ENCODE assay signal across 14 cellular contexts in the genomic region with DNA sequence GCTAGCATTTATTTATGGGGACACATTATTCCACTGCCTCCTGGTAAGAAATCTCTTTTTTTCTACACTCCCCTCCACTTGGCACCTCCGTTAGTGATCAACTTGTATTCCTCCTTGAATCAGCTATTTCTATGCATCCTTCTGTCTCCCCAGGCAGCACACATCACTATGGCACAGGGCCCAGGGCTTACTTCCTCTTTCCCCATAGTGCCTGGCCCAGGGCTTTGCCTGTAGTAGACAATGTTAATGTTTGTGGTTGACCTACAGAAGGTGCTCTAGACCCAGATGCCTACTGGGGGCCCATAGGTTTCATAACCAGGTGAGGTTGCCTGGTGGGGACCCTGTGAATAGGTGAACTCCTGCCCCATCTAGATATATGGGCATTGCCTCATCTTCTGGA.
DNase-seq lines count a peak whose midpoint lies in the region; ATAC-seq lines count a peak whose summit lies in the region.
"Had no signal": no experiment of that assay in that cellular context is flagged by ENCODE, and none has a peak within 500 bp of the region (broad histone marks: within the 10 kb centered on the region; RNA-seq: fewer than 3 reads in every experiment).

No MANE protein-coding gene starts in this region.

- peak; percentile 39 for DNase-seq in SKM-1 treated with dmso at 0.1 percent for 144 hours (lab: John Stamatoyannopoulos, UW; ENCODE audit: unreplicated experiment)
- no peak for DNase-seq in KG1 (lab: John Stamatoyannopoulos, UW)
- DNase-seq in DMS53 treated with DMSO at 0.1 percent for 48 hours (lab: John Stamatoyannopoulos, UW; ENCODE audit: unreplicated experiment), result no peak
- no peak for DNase-seq in kidney tubule cell (ENCODE audit: low spot score)
- DNase-seq: activated CD4-positive, alpha-beta T cell treated with anti-CD3 and anti-CD28 coated beads for 48 hours; EL; IMR-90; NCI-H2029 treated with DMSO at 0.1 percent for 48 hours; NK-92 treated with Interleukin-12 subunit alpha and Interleukin-12 subunit beta, amount 100 ng/mL, for 24 hours; T-cell had no signal

- ATAC-seq in GM18870 (IDR thresholded peaks at IDR 0.05; ENCODE audit: unreplicated experiment), result peak; percentile 79
- ATAC-seq in GM21529 (IDR thresholded peaks at IDR 0.05; ENCODE audit: unreplicated experiment), result peak; percentile 81
- ATAC-seq in HG03354 (IDR thresholded peaks at IDR 0.05; ENCODE audit: poor library complexity, severe bottlenecking, unreplicated experiment), result peak; percentile 63
- ATAC-seq in GM18520 (IDR thresholded peaks at IDR 0.05; ENCODE audit: unreplicated experiment), result no peak
- ATAC-seq: T-cell had no signal
